In genomic region chr1:154352245-154352580, GRCh38 we compare ENCODE assay signal across 7 cellular contexts. TPM values are rescaled to one million over a fixed set of nuclear protein-coding genes. Genes with fewer than 3 reads are reported as not detected.
DNase-seq lines count a peak whose midpoint lies in the region; ATAC-seq and TF ChIP-seq lines count a peak whose summit lies in the region.

No MANE protein-coding gene starts in this region.

- peak overlapping the region; percentile 66 for H3K4me3 Mint-ChIP-seq in activated CD8-positive, alpha-beta T cell treated with anti-CD3 and anti-CD28 coated beads, Interleukin-2, amount 10 ng/mL, durations not matched to agents 7 days and 5 days

- TF ChIP-seq CTCF in HFF-Myc (IDR thresholded peaks at IDR 0.05; ENCODE audit: low read depth, low read length, missing control alignments), result no peak
- TF ChIP-seq CTCF in smooth muscle cell (IDR thresholded peaks at IDR 0.05; ENCODE audit: borderline replicate concordance, insufficient read depth, poor library complexity, severe bottlenecking), result no peak

- H3F3A ChIP-seq in smooth muscle cell (ENCODE audit: low read depth), result peaks cover 21% of the 10 kb centered on the region

- H3K27me3 Mint-ChIP-seq in activated CD8-positive, alpha-beta T cell treated with anti-CD3 and anti-CD28 coated beads, Interleukin-2, amount 10 ng/mL, durations not matched to agents 7 days and 5 days (ENCODE audit: low read depth), result peaks cover 23% of the 10 kb centered on the region

- no peaks in the 10 kb centered on the region for H3K79me2 ChIP-seq in smooth muscle cell (ENCODE audit: low read depth)

- POLR2A ChIA-PET in activated CD8-positive, alpha-beta T cell treated with anti-CD3 and anti-CD28 coated beads, Interleukin-2, amount 10 ng/mL, durations not matched to agents 7 days and 5 days (lab: Charles Lee), result interaction anchor here (1.7 kb wide), 1 partner anchor 34 kb away, joined by 7 read pairs; no protein-coding TSS in a partner anchor

- H3K27me3 ChIP-seq in iPS-15b (ENCODE audit: control insufficient read depth, insufficient read depth, low read length) (peaks cover 3% of the 10 kb centered on the region), smooth muscle cell (ENCODE audit: low read depth) (no peaks in the 10 kb centered on the region)

- H3K9ac ChIP-seq in iPS-15b (ENCODE audit: low read depth, low read length), result peak overlapping the region; percentile 76
- no peak overlapping the region for H3K9ac ChIP-seq in smooth muscle cell (ENCODE audit: low read depth)

- no peak overlapping the region for H3K27ac ChIP-seq in smooth muscle cell (ENCODE audit: low read depth)

- H3K4me3 ChIP-seq in HFF-Myc (replicated peaks; ENCODE audit: low read depth, low read length), result peak overlapping the region; percentile 39
- peak overlapping the region; percentile 87 for H3K4me3 ChIP-seq in iPS-15b (ENCODE audit: low read depth, low read length)
- peak overlapping the region; percentile 58 for H3K4me3 ChIP-seq in smooth muscle cell

- H3K4me2 ChIP-seq in smooth muscle cell, result peak overlapping the region; percentile 89

- no peaks in the 10 kb centered on the region for H3K9me3 ChIP-seq in iPS-15b (ENCODE audit: control insufficient read depth, insufficient read depth, low read length)
- no peaks in the 10 kb centered on the region for H3K9me3 ChIP-seq in smooth muscle cell (replicated peaks; ENCODE audit: low read depth)

- DNase-seq in HFF-Myc (ENCODE audit: extremely low read depth, low read depth) (no peak), smooth muscle cell (lab: John Stamatoyannopoulos, UW; ENCODE audit: unreplicated experiment) (no peak), HPDE6-E6E7 (ENCODE audit: extremely low spot score) (no peak), LoVo (ENCODE audit: low spot score) (no peak)
- no peak for DNase-seq in activated CD8-positive, alpha-beta T cell treated with anti-CD3 and anti-CD28 coated beads, Interleukin-2, amount 10 ng/mL, durations not matched to agents 7 days and 5 days

- no peaks in the 10 kb centered on the region for H4K20me1 ChIP-seq in smooth muscle cell (ENCODE audit: low read depth)

- no peak overlapping the region for H3K27ac Mint-ChIP-seq in activated CD8-positive, alpha-beta T cell treated with anti-CD3 and anti-CD28 coated beads, Interleukin-2, amount 10 ng/mL, durations not matched to agents 7 days and 5 days

- no peaks in the 10 kb centered on the region for H3K9me3 Mint-ChIP-seq in activated CD8-positive, alpha-beta T cell treated with anti-CD3 and anti-CD28 coated beads, Interleukin-2, amount 10 ng/mL, durations not matched to agents 7 days and 5 days (ENCODE audit: insufficient read depth)

- H2AFZ ChIP-seq in smooth muscle cell (ENCODE audit: low read depth), result peak overlapping the region; percentile 77

- H3K4me1 ChIP-seq in iPS-15b (ENCODE audit: control insufficient read depth, insufficient read depth, low read length) (peaks cover 4% of the 10 kb centered on the region), smooth muscle cell (ENCODE audit: low read depth) (peaks cover 12% of the 10 kb centered on the region)

- no peak for ATAC-seq in activated CD8-positive, alpha-beta T cell treated with anti-CD3 and anti-CD28 coated beads, Interleukin-2, amount 10 ng/mL, durations not matched to agents 7 days and 5 days
- ATAC-seq in GM18870 (IDR thresholded peaks at IDR 0.05; ENCODE audit: unreplicated experiment), result no peak

- H3K36me3 ChIP-seq in iPS-15b (ENCODE audit: control insufficient read depth, insufficient read depth, low read length) (peaks cover 19% of the 10 kb centered on the region), smooth muscle cell (ENCODE audit: low read depth) (no peaks in the 10 kb centered on the region)

- H3K36me3 Mint-ChIP-seq in activated CD8-positive, alpha-beta T cell treated with anti-CD3 and anti-CD28 coated beads, Interleukin-2, amount 10 ng/mL, durations not matched to agents 7 days and 5 days (ENCODE audit: low read depth), result peaks cover 23% of the 10 kb centered on the region

- H3K4me1 Mint-ChIP-seq in activated CD8-positive, alpha-beta T cell treated with anti-CD3 and anti-CD28 coated beads, Interleukin-2, amount 10 ng/mL, durations not matched to agents 7 days and 5 days (ENCODE audit: low read depth), result peaks cover 22% of the 10 kb centered on the region

- CTCF ChIA-PET in activated CD8-positive, alpha-beta T cell treated with anti-CD3 and anti-CD28 coated beads, Interleukin-2, amount 10 ng/mL, durations not matched to agents 7 days and 5 days (lab: Charles Lee), result interaction anchor here (0.9 to 13.1 kb wide), 7 partner anchors 8 to 216 kb away, joined by 3 to 158 read pairs (median 4); partner anchors contain the start of gene CHRNB2

- 23% methylated on average over 9 of the region's 9 CpGs for WGBS in smooth muscle cell (ENCODE audit: low lambda C conversion rate)

RNA-seq across cellular contexts. Expression of gene ATP8B2, which starts 26.9 kb away (rescaled TPM):
- total RNA-seq in activated CD8-positive, alpha-beta T cell treated with anti-CD3 and anti-CD28 coated beads, Interleukin-2, amount 10 ng/mL, durations not matched to agents 7 days and 5 days, result 10 to 100 TPM; 65.3 to 71.6 TPM
- 49.1 and 57.6 TPM in 2 replicates for total RNA-seq in smooth muscle cell
- polyA plus RNA-seq in smooth muscle cell, result 19.6 and 20.7 TPM in 2 replicates

RNA-seq across cellular contexts. Expression of gene AQP10, which starts 31.3 kb away (rescaled TPM):
- not detected for total RNA-seq in activated CD8-positive, alpha-beta T cell treated with anti-CD3 and anti-CD28 coated beads, Interleukin-2, amount 10 ng/mL, durations not matched to agents 7 days and 5 days
- not detected in 2 replicates for total RNA-seq in smooth muscle cell
- 0.14 TPM in 1 of 2 replicates, not detected in the other for polyA plus RNA-seq in smooth muscle cell

RNA-seq across cellular contexts. Expression of gene IL6R, which starts 52.9 kb away (rescaled TPM):
- under 1 TPM; 0.16 to 0.53 TPM for total RNA-seq in activated CD8-positive, alpha-beta T cell treated with anti-CD3 and anti-CD28 coated beads, Interleukin-2, amount 10 ng/mL, durations not matched to agents 7 days and 5 days
- total RNA-seq in smooth muscle cell, result 1.3 and 1.8 TPM in 2 replicates
- 1.9 TPM in 2 replicates for polyA plus RNA-seq in smooth muscle cell
